Comparison of ENCODE assay signal across 17 cellular contexts in genomic region chr4:35912174-35912573, GRCh38.
DNase-seq lines count a peak whose midpoint lies in the region; ATAC-seq and TF ChIP-seq lines count a peak whose summit lies in the region.
"Had no signal": no experiment of that assay in that cellular context is flagged by ENCODE, and none has a peak within 500 bp of the region (broad histone marks: within the 10 kb centered on the region; RNA-seq: fewer than 3 reads in every experiment).

No MANE protein-coding gene starts in this region.

- no peaks in the 10 kb centered on the region for H3K27me3 ChIP-seq in right atrium auricular region
- H3K27me3 ChIP-seq: adrenal gland had no signal

- no peak overlapping the region for H3K4me3 Mint-ChIP-seq in activated naive CD8-positive, alpha-beta T cell treated with anti-CD3 and anti-CD28 coated beads, Interleukin-2, amount 50 U/mL, for 24 hours
- H3K4me3 Mint-ChIP-seq: neural crest cell; stimulated activated naive CD8-positive, alpha-beta T cell treated with anti-CD3 and anti-CD28 coated beads, Interleukin-15, amount 100 ng/mL, for 72 hours had no signal

- H3K27me3 Mint-ChIP-seq in activated naive CD8-positive, alpha-beta T cell treated with anti-CD3 and anti-CD28 coated beads, Interleukin-2, amount 50 U/mL, for 24 hours, result no peaks in the 10 kb centered on the region

- H3K4me1 ChIP-seq in right atrium auricular region, result no peaks in the 10 kb centered on the region
- H3K4me1 ChIP-seq: adrenal gland had no signal

- DNase-seq in MV-4-11 (lab: John Stamatoyannopoulos, UW), result peak; percentile 85
- no peak for DNase-seq in activated naive CD8-positive, alpha-beta T cell treated with anti-CD3 and anti-CD28 coated beads, Interleukin-2, amount 50 U/mL, for 24 hours
- no peak for DNase-seq in right atrium auricular region (ENCODE audit: low spot score)
- DNase-seq in NCI-H1417 treated with DMSO at 0.1 percent for 48 hours (lab: John Stamatoyannopoulos, UW), result no peak
- DNase-seq in NK-92 (lab: John Stamatoyannopoulos, UW; ENCODE audit: unreplicated experiment), result no peak
- DNase-seq: adrenal gland; C1 segment of cervical spinal cord; foreskin melanocyte; left cardiac atrium; NCI-H1436; stimulated activated naive CD8-positive, alpha-beta T cell treated with anti-CD3 and anti-CD28 coated beads, Interleukin-15, amount 100 ng/mL, for 72 hours; T-helper 2 cell had no signal

- no peaks in the 10 kb centered on the region for H3K4me1 Mint-ChIP-seq in activated naive CD8-positive, alpha-beta T cell treated with anti-CD3 and anti-CD28 coated beads, Interleukin-2, amount 50 U/mL, for 24 hours
- H3K4me1 Mint-ChIP-seq: neural crest cell; stimulated activated naive CD8-positive, alpha-beta T cell treated with anti-CD3 and anti-CD28 coated beads, Interleukin-15, amount 100 ng/mL, for 72 hours had no signal

- H3K4me3 ChIP-seq in right atrium auricular region, result no peak overlapping the region
- H3K4me3 ChIP-seq: adrenal gland had no signal

- no peak overlapping the region for H3K27ac Mint-ChIP-seq in activated naive CD8-positive, alpha-beta T cell treated with anti-CD3 and anti-CD28 coated beads, Interleukin-2, amount 50 U/mL, for 24 hours
- H3K27ac Mint-ChIP-seq: stimulated activated naive CD8-positive, alpha-beta T cell treated with anti-CD3 and anti-CD28 coated beads, Interleukin-15, amount 100 ng/mL, for 72 hours had no signal

- H3K9me3 Mint-ChIP-seq in activated naive CD8-positive, alpha-beta T cell treated with anti-CD3 and anti-CD28 coated beads, Interleukin-2, amount 50 U/mL, for 24 hours, result peaks cover 5% of the 10 kb centered on the region
- H3K9me3 Mint-ChIP-seq: stimulated activated naive CD8-positive, alpha-beta T cell treated with anti-CD3 and anti-CD28 coated beads, Interleukin-15, amount 100 ng/mL, for 72 hours had no signal

- ATAC-seq in GM18861 (IDR thresholded peaks at IDR 0.05; ENCODE audit: unreplicated experiment) (peak; percentile 91), GM21447 (IDR thresholded peaks at IDR 0.05; ENCODE audit: unreplicated experiment) (peak; percentile 54), HG03060 (IDR thresholded peaks at IDR 0.05; ENCODE audit: low read depth, unreplicated experiment) (peak; percentile 97)
- ATAC-seq in activated naive CD8-positive, alpha-beta T cell treated with anti-CD3 and anti-CD28 coated beads, Interleukin-2, amount 50 U/mL, for 24 hours, result no peak
- ATAC-seq: left cardiac atrium; stimulated activated naive CD8-positive, alpha-beta T cell treated with anti-CD3 and anti-CD28 coated beads, Interleukin-15, amount 100 ng/mL, for 72 hours had no signal

- no peak overlapping the region for H3K27ac ChIP-seq in right atrium auricular region
- H3K27ac ChIP-seq: adrenal gland, HL-60 had no signal

- no peaks in the 10 kb centered on the region for H3K36me3 Mint-ChIP-seq in activated naive CD8-positive, alpha-beta T cell treated with anti-CD3 and anti-CD28 coated beads, Interleukin-2, amount 50 U/mL, for 24 hours (ENCODE audit: low read depth)

- no peaks in the 10 kb centered on the region for H3K36me3 ChIP-seq in right atrium auricular region
- H3K36me3 ChIP-seq: adrenal gland had no signal

- H3K9me3 ChIP-seq in right atrium auricular region, result no peaks in the 10 kb centered on the region
- H3K9me3 ChIP-seq: adrenal gland had no signal

- TF ChIP-seq CTCF in right atrium auricular region (IDR thresholded peaks at IDR 0.05), result no peak
